Comparison of ENCODE assay signal across 19 cellular contexts in genomic region chr18:13477147-13477683, GRCh38.
DNase-seq lines count a peak whose midpoint lies in the region; ATAC-seq, FAIRE-seq and TF ChIP-seq lines count a peak whose summit lies in the region.
"Had no signal": no experiment of that assay in that cellular context is flagged by ENCODE, and none has a peak within 500 bp of the region (broad histone marks: within the 10 kb centered on the region; RNA-seq: fewer than 3 reads in every experiment).

No MANE protein-coding gene starts in this region.

- H3K4me2 ChIP-seq in HepG2 (ENCODE audit: low read depth, low read length): no peak overlapping the region
- H3K4me2 ChIP-seq: KMS-11 had no signal

- no peaks in the 10 kb centered on the region for H3K27me3 Mint-ChIP-seq in CD4-positive, CD25-positive, alpha-beta regulatory T cell

- TF ChIP-seq EP300 in HepG2 (IDR thresholded peaks at IDR 0.05; ENCODE audit: low read depth in 2 of 2, low read length in 2 of 2) (no peak), HepG2 (CRISPR knock-in tag; IDR thresholded peaks at IDR 0.05; ENCODE audit: borderline replicate concordance) (no peak)

- H3K27ac ChIP-seq in CD4-positive, CD25-positive, alpha-beta regulatory T cell (ENCODE audit: insufficient read depth, low read length, poor library complexity, severe bottlenecking): peak overlapping the region; percentile 30
- H3K27ac ChIP-seq in HepG2 (ENCODE audit: extremely low read length, insufficient read depth, low read length): no peak overlapping the region
- no peak overlapping the region for H3K27ac ChIP-seq in small intestine (ENCODE audit: low read depth in 1 of 2, low read length in 1 of 2)
- H3K27ac ChIP-seq: C4-2B, KMS-11, Peyer's patch, SJCRH30 had no signal

- no peaks in the 10 kb centered on the region for H3K4me1 ChIP-seq in CD4-positive, CD25-positive, alpha-beta regulatory T cell (ENCODE audit: control insufficient read depth, insufficient read depth, low read length, poor library complexity, severe bottlenecking)
- H3K4me1 ChIP-seq in HepG2 (ENCODE audit: insufficient read depth, low read length) (peaks cover 47% of the 10 kb centered on the region), small intestine (ENCODE audit: control insufficient read depth in 2 of 2, insufficient read depth in 1 of 2, low read depth in 1 of 2, low read length in 1 of 2) (no peaks in the 10 kb centered on the region)
- H3K4me1 ChIP-seq: Peyer's patch, SJCRH30 had no signal

- intact Hi-C loops in HepG2 (cut with micrococcal nuclease; ENCODE audit: unreplicated experiment): no loop called here

- POLR2A ChIA-PET in HepG2 (lab: Yijun Ruan, JAX): no interaction called here

- FAIRE-seq in HepG2 (lab: Jason Lieb, UNC) (no peak), GM12891 (lab: Jason Lieb, UNC) (no peak), small intestine (lab: Jason Lieb, UNC) (no peak)
- FAIRE-seq: A204.1 had no signal

- no peaks in the 10 kb centered on the region for H4K20me1 ChIP-seq in HepG2 (ENCODE audit: insufficient read depth, low read length)

- no peaks in the 10 kb centered on the region for H3K27me3 ChIP-seq in CD4-positive, CD25-positive, alpha-beta regulatory T cell (ENCODE audit: control insufficient read depth, insufficient read depth, low read length)
- H3K27me3 ChIP-seq in HepG2 (ENCODE audit: control insufficient read depth in 1 of 2, insufficient read depth in 2 of 2, low read length in 2 of 2) (no peaks in the 10 kb centered on the region), small intestine (ENCODE audit: control insufficient read depth in 2 of 2, insufficient read depth in 2 of 2, low read length in 2 of 2) (no peaks in the 10 kb centered on the region)
- H3K27me3 ChIP-seq: Peyer's patch, SJCRH30 had no signal

- TF ChIP-seq POLR2A in HepG2 (IDR thresholded peaks at IDR 0.05; ENCODE audit: insufficient read depth in 1 of 2, low read depth in 2 of 2, low read length in 2 of 2) (no peak), GM12891 (IDR thresholded peaks at IDR 0.05; ENCODE audit: low read depth, low read length) (no peak)

- H3K9ac ChIP-seq in HepG2 (ENCODE audit: insufficient read depth, low read depth, low read length): no peak overlapping the region
- H3K9ac ChIP-seq: KMS-11 had no signal

- H3K27ac Mint-ChIP-seq in CD4-positive, CD25-positive, alpha-beta regulatory T cell: peak overlapping the region in 1 of 3 donors; percentile 14
- H3K27ac Mint-ChIP-seq: T-helper 2 cell treated with Interferon-gamma antibody and Interleukin-4, amounts not matched to agents 5 μg/mL and 100 μg/mL, for 36 hours had no signal

- peaks cover 40% of the 10 kb centered on the region for H3K36me3 ChIP-seq in CD4-positive, CD25-positive, alpha-beta regulatory T cell (ENCODE audit: control insufficient read depth, insufficient read depth, low read length)
- no peaks in the 10 kb centered on the region; a peak in 1 of 5 replicates for H3K36me3 ChIP-seq in HepG2 (replicated peaks in 1 of 2; ENCODE audit: control insufficient read depth in 1 of 2, insufficient read depth in 2 of 2, low read length in 2 of 2)
- peaks cover 0 to 3% of the 10 kb centered on the region in 2 donors for H3K36me3 ChIP-seq in small intestine (ENCODE audit: control insufficient read depth in 2 of 2, insufficient read depth in 2 of 2, low read length in 2 of 2)
- H3K36me3 ChIP-seq: Peyer's patch, SJCRH30 had no signal

- no peak for ATAC-seq in CD4-positive, CD25-positive, alpha-beta regulatory T cell (ENCODE audit: low read depth in 2 of 2)
- ATAC-seq in HepG2: peak; percentile 42

- no peaks in the 10 kb centered on the region for H3K79me2 ChIP-seq in HepG2 (ENCODE audit: insufficient read depth, low read length)

- TF ChIP-seq CTCF in HepG2 (CRISPR knock-in tag; IDR thresholded peaks at IDR 0.05): no peak

- no peak overlapping the region for H2AFZ ChIP-seq in HepG2 (ENCODE audit: low read length)

- peaks cover 0 to 2% (median 0%) of the 10 kb centered on the region in 7 donors for H3K9me3 Mint-ChIP-seq in CD4-positive, CD25-positive, alpha-beta regulatory T cell
- H3K9me3 Mint-ChIP-seq: T-helper 2 cell treated with Interferon-gamma antibody and Interleukin-4, amounts not matched to agents 5 μg/mL and 100 μg/mL, for 36 hours had no signal

- no peaks in the 10 kb centered on the region for H3K9me3 ChIP-seq in CD4-positive, CD25-positive, alpha-beta regulatory T cell (ENCODE audit: control insufficient read depth in 2 of 2, low read length in 2 of 2)
- no peaks in the 10 kb centered on the region for H3K9me3 ChIP-seq in HepG2 (ENCODE audit: low read length)
- no peaks in the 10 kb centered on the region for H3K9me3 ChIP-seq in small intestine (ENCODE audit: control insufficient read depth, low read depth)
- H3K9me3 ChIP-seq: Peyer's patch, SJCRH30 had no signal

- no peak for TF ChIP-seq RAD21 in HepG2 (CRISPR knock-in tag; IDR thresholded peaks at IDR 0.05)

- CTCF ChIA-PET in HepG2 (lab: Yijun Ruan, JAX; ENCODE audit: low intra/inter-chr PET ratio, low total read pairs): no interaction called here

- DNase-seq in NCI-H2107 treated with DMSO at 0.1 percent for 48 hours (lab: John Stamatoyannopoulos, UW; ENCODE audit: unreplicated experiment) (peak; percentile 18), NCI-H2107 (lab: John Stamatoyannopoulos, UW) (no peak), NCI-H2029 treated with DMSO at 0.1 percent for 48 hours (lab: John Stamatoyannopoulos, UW) (peak; percentile 11), HepG2 (ENCODE audit: low spot score) (peak; percentile 63), GM12891 (ENCODE audit: insufficient read length, low spot score) (no peak), middle frontal gyrus (ENCODE audit: extremely low spot score, low spot score) (no peak), small intestine (no peak)
- no peak for DNase-seq in CD4-positive, CD25-positive, alpha-beta regulatory T cell
- DNase-seq: Calu3, NCI-H1105, NCI-H1694 treated with DMSO at 0.1 percent for 48 hours, NCI-H226, NCI-H69, SJCRH30 had no signal

- H3K4me1 Mint-ChIP-seq in CD4-positive, CD25-positive, alpha-beta regulatory T cell: peaks cover 5 to 80% (median 42%) of the 10 kb centered on the region in 4 donors

- H3K4me3 Mint-ChIP-seq in CD4-positive, CD25-positive, alpha-beta regulatory T cell: no peak overlapping the region
- H3K4me3 Mint-ChIP-seq: T-helper 2 cell treated with Interferon-gamma antibody and Interleukin-4, amounts not matched to agents 5 μg/mL and 100 μg/mL, for 36 hours had no signal

- peaks cover 55% of the 10 kb centered on the region for H3K36me3 Mint-ChIP-seq in CD4-positive, CD25-positive, alpha-beta regulatory T cell

- no TSS peak for BruUV-seq in HepG2 (replicated peaks; lab: Mats Ljungman, UMichigan)

- no peak overlapping the region for H3K4me3 ChIP-seq in CD4-positive, CD25-positive, alpha-beta regulatory T cell (ENCODE audit: low read depth, low read length)
- H3K4me3 ChIP-seq in HepG2 (replicated peaks in 1 of 3; ENCODE audit: insufficient read depth in 1 of 3, low read depth in 2 of 3, low read length in 3 of 3) (no peak overlapping the region), small intestine (ENCODE audit: low read depth in 1 of 2, low read length in 2 of 2) (no peak overlapping the region)
- H3K4me3 ChIP-seq: Peyer's patch, SJCRH30 had no signal

- in situ Hi-C loops in HepG2 (cut with HindIII; ENCODE audit: extremely low pct_ligation_motif_present, low pct_unique_long_range_greater_than_20kb): no loop called here

- WGBS in HepG2 (ENCODE audit: low lambda C conversion rate): 84% methylated on average over 6 of the region's 6 CpGs
- 91 to 97% (median 94%) methylated on average over 6 of the region's 6 CpGs for WGBS in small intestine, 3 donors

TF ChIP-seq in HepG2, 621 proteins besides CTCF, POLR2A, EP300 and RAD21 (continues in another document):
- TF ChIP-seq TP53 (CRISPR knock-in tag; conservative IDR thresholded peaks at IDR 0.05): no peak

TF ChIP-seq in GM12891, 5 proteins besides CTCF, POLR2A, EP300 and RAD21:
- TF ChIP-seq POLR2AphosphoS5 (IDR thresholded peaks at IDR 0.05; ENCODE audit: low read depth, low read length) (no peak), POU2F2 (IDR thresholded peaks at IDR 0.05; ENCODE audit: low read depth, low read length) (no peak), PAX5 (IDR thresholded peaks at IDR 0.05; ENCODE audit: insufficient read depth, low read length, severe bottlenecking) (no peak)

Comparison
In these comparisons a context has a peak if more than half of its experiments do, and no peak if none do; other contexts are left out.
1. DNase-seq: peak in NCI-H2107 treated with DMSO at 0.1 percent for 48 hours (single experiment), NCI-H2029 treated with DMSO at 0.1 percent for 48 hours (single experiment) and HepG2 (single experiment); none in NCI-H2107 (single experiment), CD4-positive, CD25-positive, alpha-beta regulatory T cell (0 of 3), GM12891 (single experiment), middle frontal gyrus (single experiment) and small intestine (single experiment).